8 cellular contexts compared by ENCODE assay signal in the genomic region with DNA sequence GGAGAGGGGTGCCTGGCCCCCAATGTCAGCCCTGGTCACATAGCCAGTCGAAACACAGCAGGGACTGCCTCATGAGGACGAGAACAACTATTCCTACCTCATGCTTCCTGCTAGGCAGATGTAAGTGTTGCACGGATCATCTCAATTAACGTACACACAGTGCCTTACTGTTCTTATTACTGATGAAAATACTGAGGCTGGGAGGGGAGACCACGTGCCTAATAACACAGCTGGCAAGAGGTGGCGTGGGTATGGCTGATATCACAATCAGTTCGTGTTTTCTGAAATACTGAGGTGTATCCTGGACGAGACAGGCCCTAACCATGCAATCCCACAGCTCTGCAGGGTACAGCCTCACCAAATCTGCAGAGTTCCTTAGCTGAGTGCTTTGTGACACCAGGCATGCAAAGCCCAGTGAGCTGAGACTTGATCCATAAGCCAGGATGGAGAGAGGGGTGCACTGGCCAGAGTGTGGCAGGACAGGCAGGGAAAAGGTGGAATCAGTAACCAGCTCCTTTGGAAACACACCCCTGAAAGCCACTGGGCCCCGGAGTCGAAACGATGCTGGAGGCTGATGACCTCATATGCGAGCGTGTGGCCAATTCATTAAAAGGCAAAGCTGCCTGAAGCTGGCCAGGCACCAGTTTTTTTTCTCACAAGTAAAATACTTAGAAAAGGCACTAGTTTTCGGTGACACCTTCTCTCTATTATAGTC.
DNase-seq lines count a peak whose midpoint lies in the region; ATAC-seq and TF ChIP-seq lines count a peak whose summit lies in the region.

No MANE protein-coding gene starts in this region.

- no peaks in the 10 kb centered on the region for H3K9me3 ChIP-seq in Panc1 (ENCODE audit: control insufficient read depth, insufficient read depth, low read depth, low read length)

- peaks cover 25% of the 10 kb centered on the region for H3K4me1 ChIP-seq in Panc1 (ENCODE audit: control insufficient read depth, insufficient read depth, low read length)

- POLR2A ChIA-PET in Panc1 (lab: Charles Lee): interaction anchor here (0.6 kb wide), 1 partner anchor 15 kb away, joined by 3 read pairs; no protein-coding TSS in a partner anchor

- H3K27ac ChIP-seq in Panc1 (ENCODE audit: low read length): peak overlapping the region; percentile 79
- H3K27ac ChIP-seq in epithelial cell of prostate: peak overlapping the region; percentile 45

- in situ Hi-C loops in Panc1 (cut with HindIII; ENCODE audit: low pct_unique_long_range_greater_than_20kb, low sequenced_read_pairs): no loop called here

- intact Hi-C loops in Panc1 (cut with micrococcal nuclease; ENCODE audit: unreplicated experiment): no loop called here

- ATAC-seq in Panc1: peak; percentile 66
- ATAC-seq in HG03139 (IDR thresholded peaks at IDR 0.05; ENCODE audit: unreplicated experiment): no peak
- no peak for ATAC-seq in GM21576 (IDR thresholded peaks at IDR 0.05; ENCODE audit: unreplicated experiment)

- no peak for TF ChIP-seq CTCF in Panc1 (IDR thresholded peaks at IDR 0.05)

- DNase-seq in AG08396 (ENCODE audit: low spot score): peak; percentile 79
- no peak for DNase-seq in Panc1 (ENCODE audit: low read depth, low spot score)
- no peak for DNase-seq in epithelial cell of prostate (ENCODE audit: low read depth, low spot score)
- peak; percentile 68 for DNase-seq in myocyte (ENCODE audit: low read depth)
- DNase-seq in SK-N-DZ (ENCODE audit: low spot score): no peak
- DNase-seq in NCI-H82 (lab: John Stamatoyannopoulos, UW): no peak

- H3K4me3 ChIP-seq in Panc1 (ENCODE audit: low read depth in 2 of 2, low read length in 2 of 2): peak overlapping the region in 1 of 2 experiments; percentile 18; a peak in 1 of 4 replicates

- no TSS peak for BruUV-seq in Panc1 (replicated peaks; lab: Mats Ljungman, UMichigan)

- H3K27me3 ChIP-seq in Panc1 (ENCODE audit: control insufficient read depth, insufficient read depth, low read length): no peaks in the 10 kb centered on the region

- no peaks in the 10 kb centered on the region for H3K36me3 ChIP-seq in Panc1 (ENCODE audit: control insufficient read depth, insufficient read depth, low read length)

- CTCF ChIA-PET in Panc1 (lab: Charles Lee): interaction anchor here (0.6 kb wide), 1 partner anchor 138 kb away, joined by 6 read pairs; no protein-coding TSS in a partner anchor

Comparison
In these comparisons a context has a peak if more than half of its experiments do, and no peak if none do; other contexts are left out.
1. DNase-seq: peak in AG08396 (single experiment) and myocyte (single experiment); none in Panc1 (single experiment), epithelial cell of prostate (single experiment), SK-N-DZ (single experiment) and NCI-H82 (single experiment).